8 cellular contexts compared by ENCODE assay signal in genomic region chr6:2765896-2766766, GRCh38. TPM values are rescaled to one million over a fixed set of nuclear protein-coding genes. Genes with fewer than 3 reads are reported as not detected.
DNase-seq lines count a peak whose midpoint lies in the region; ATAC-seq and TF ChIP-seq lines count a peak whose summit lies in the region.

No MANE protein-coding gene starts in this region.

- H3K9me3 ChIP-seq in prostate gland, result no peaks in the 10 kb centered on the region

- DNase-seq in activated CD8-positive, alpha-beta memory T cell treated with anti-CD3 and anti-CD28 coated beads for 48 hours (ENCODE audit: low read depth in 2 of 3, low spot score in 2 of 3), result peak; percentile 20 to 31 (median 20)
- DNase-seq in activated CD8-positive, alpha-beta memory T cell treated with anti-CD3 and anti-CD28 coated beads for 24 hours, result no peak
- DNase-seq in NCI-H69 (lab: John Stamatoyannopoulos, UW) (peak; percentile 78), Right ventricle myocardium superior (peak; percentile 70), prostate gland (ENCODE audit: low spot score) (peak; percentile 22), NCI-H226 (no peak)
- DNase-seq in activated gamma-delta T cell treated with anti-CD3 and anti-CD28 coated beads, Interleukin-2, amount 50 U/mL, for 16 hours (ENCODE audit: low read depth), result peak; percentile 12

- ATAC-seq in HG02642 (IDR thresholded peaks at IDR 0.05; ENCODE audit: poor library complexity, unreplicated experiment) (peak; percentile 31), Right ventricle myocardium superior (ENCODE audit: poor library complexity) (peak; percentile 1)

- WGBS in prostate gland, result under 1% methylated on average over 78 of the region's 91 CpGs

- no peaks in the 10 kb centered on the region for H3K27me3 ChIP-seq in prostate gland (replicated peaks; ENCODE audit: insufficient read depth)

- H3K4me3 ChIP-seq in prostate gland, result peak overlapping the region; percentile 82 to 85

- intact Hi-C loops in Right ventricle myocardium superior (cut with DNase I), result no loop called here
- intact Hi-C loops in prostate gland (cut with DNase I), result no loop called here

- no peak for TF ChIP-seq CTCF in prostate gland (IDR thresholded peaks at IDR 0.05)

- H3K27ac ChIP-seq in prostate gland, result peak overlapping the region; percentile 89 to 95

- H3K36me3 ChIP-seq in prostate gland, result peaks cover 0 to 2% of the 10 kb centered on the region in 2 donors

- H3K4me1 ChIP-seq in prostate gland (replicated peaks), result peaks cover 4% of the 10 kb centered on the region

- no peak for TF ChIP-seq POLR2A in prostate gland (IDR thresholded peaks at IDR 0.05)

RNA-seq across cellular contexts. Expression of gene WRNIP1, which starts 0.9 kb away (rescaled TPM):
- total RNA-seq in Right ventricle myocardium superior (39.8 TPM), prostate gland (10 to 100 TPM; 89.6 to 90.0 TPM)

RNA-seq across cellular contexts. Expression of gene MYLK4, which starts 15.4 kb away (rescaled TPM):
- total RNA-seq in Right ventricle myocardium superior (1.4 TPM), prostate gland (under 1 TPM; 0.46 to 0.97 TPM)

Comparison
In these comparisons a context has a peak if more than half of its experiments do, and no peak if none do; other contexts are left out.
1. DNase-seq: peak in activated CD8-positive, alpha-beta memory T cell treated with anti-CD3 and anti-CD28 coated beads for 48 hours (3 of 3), NCI-H69 (single experiment), activated gamma-delta T cell treated with anti-CD3 and anti-CD28 coated beads, Interleukin-2, amount 50 U/mL, for 16 hours (single experiment), Right ventricle myocardium superior (single experiment) and prostate gland (single experiment); none in activated CD8-positive, alpha-beta memory T cell treated with anti-CD3 and anti-CD28 coated beads for 24 hours (single experiment) and NCI-H226 (single experiment).